Comparison of ENCODE assay signal across 12 cellular contexts in the genomic region with DNA sequence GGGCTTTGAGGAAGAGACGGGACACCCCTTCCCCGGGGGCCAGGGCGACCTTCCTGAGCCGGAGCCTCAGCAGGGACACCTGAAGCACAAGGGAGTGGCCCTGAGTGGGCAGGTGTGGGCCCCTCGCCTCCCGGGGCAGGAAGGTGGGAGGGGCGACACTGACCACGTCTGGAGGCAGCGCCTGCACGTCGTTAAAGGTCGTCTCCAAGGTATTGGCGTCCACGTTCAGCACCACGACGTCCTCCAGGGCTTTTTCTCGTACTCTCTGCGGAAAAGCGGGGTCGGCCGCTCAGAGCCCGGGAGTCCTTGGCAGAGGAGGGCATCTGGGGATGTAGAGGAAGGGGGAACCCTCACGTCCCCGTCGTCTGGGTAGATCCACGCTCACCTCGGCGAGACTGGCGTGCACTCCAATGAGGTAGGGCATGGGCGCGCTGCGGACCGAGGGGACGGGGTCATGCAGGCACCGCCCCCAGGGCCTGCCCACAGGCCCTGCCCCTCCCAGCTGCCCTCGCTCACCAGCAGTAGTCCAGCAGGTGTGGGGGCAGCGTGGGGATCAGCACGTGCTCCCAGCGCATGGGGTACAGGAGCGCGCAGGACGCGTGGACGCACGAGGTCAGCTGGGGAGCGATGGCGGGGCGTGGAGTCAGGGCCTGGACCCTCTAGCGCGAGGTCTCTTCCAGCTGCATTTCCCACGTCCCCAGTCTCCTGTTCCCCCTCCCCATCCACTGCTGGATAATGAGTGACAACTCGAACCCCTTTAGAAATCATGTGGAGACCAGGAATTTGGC. TPM values are rescaled to one million over a fixed set of nuclear protein-coding genes. Genes with fewer than 3 reads are reported as not detected.
DNase-seq lines count a peak whose midpoint lies in the region; ATAC-seq, FAIRE-seq and TF ChIP-seq lines count a peak whose summit lies in the region.
"Had no signal": no experiment of that assay in that cellular context is flagged by ENCODE, and none has a peak within 500 bp of the region (broad histone marks: within the 10 kb centered on the region; RNA-seq: fewer than 3 reads in every experiment).

No MANE protein-coding gene starts in this region.

- no peaks in the 10 kb centered on the region for H4K20me1 ChIP-seq in K562 (replicated peaks; ENCODE audit: control insufficient read depth, insufficient read depth, low read length)

- H3K9me3 ChIP-seq in HUES64 (ENCODE audit: insufficient read depth, low read depth, low read length) (no peaks in the 10 kb centered on the region), K562 (replicated peaks; ENCODE audit: control insufficient read depth, insufficient read depth, low read depth, low read length) (0 out of 2 replicates have a peak, but pooled peaks cover 2% of the 10 kb centered on the region), ascending aorta (no peaks in the 10 kb centered on the region)

- H3K4me3 ChIP-seq in HUES64 (ENCODE audit: low read length) (peak overlapping the region; percentile 59), K562 (no peak overlapping the region), rectal smooth muscle tissue (ENCODE audit: low read length) (peak overlapping the region; percentile 41), ascending aorta (no peak overlapping the region)

- intact Hi-C loops in K562 (cut with micrococcal nuclease) (no loop called here), ascending aorta (cut with DNase I) (no loop called here)

- TF ChIP-seq RAD21 in K562 (CRISPR knock-in tag; conservative IDR thresholded peaks at IDR 0.05 in 1 of 2, IDR thresholded peaks at IDR 0.05 in 1 of 2): no peak

- peak overlapping the region; percentile 15; the same call in 1 of the 2 replicates for H3K9ac ChIP-seq in HUES64 (ENCODE audit: low read depth, low read length)
- H3K9ac ChIP-seq in K562 (ENCODE audit: insufficient read depth in 1 of 2, low read depth in 2 of 2, low read length in 2 of 2): no peak overlapping the region
- H3K9ac ChIP-seq in rectal smooth muscle tissue (ENCODE audit: low read length): no peak overlapping the region

- ATAC-seq in K562: no peak
- ATAC-seq in GM21576 (IDR thresholded peaks at IDR 0.05; ENCODE audit: unreplicated experiment): no peak

- no peak for TF ChIP-seq POLR2A in K562 (conservative IDR thresholded peaks at IDR 0.05)

- H2AFZ ChIP-seq in K562 (ENCODE audit: low read depth, low read length): no peak overlapping the region

- H3K4me2 ChIP-seq in K562 (ENCODE audit: insufficient read depth, low read length): peak overlapping the region; percentile 63; the same call in 1 of the 2 replicates

- H3K79me2 ChIP-seq in K562 (ENCODE audit: control insufficient read depth, insufficient read depth, low read length): no peaks in the 10 kb centered on the region

- CTCF ChIA-PET in K562 (lab: Yijun Ruan, JAX; ENCODE audit: low intra/inter-chr PET ratio): no interaction called here

- WGBS in HUES64: 7% methylated on average over 52 of the region's 52 CpGs
- WGBS in K562 (ENCODE audit: insufficient coverage, low coverage, missing lambda C conversion rate): 75% methylated on average over 44 of the region's 52 CpGs

- POLR2A ChIA-PET in K562 (lab: Yijun Ruan, JAX): interaction anchor here (0.6 to 1.0 kb wide), 4 partner anchors 10 to 57 kb away, joined by 3 to 6 read pairs (median 4); a partner anchor contains a TSS

- peaks cover 26% of the 10 kb centered on the region for H3K27me3 ChIP-seq in HUES64 (ENCODE audit: insufficient read depth, low read length)
- no peaks in the 10 kb centered on the region for H3K27me3 ChIP-seq in K562 (ENCODE audit: control insufficient read depth in 2 of 2, insufficient read depth in 2 of 2, low read length in 2 of 2)
- H3K27me3 ChIP-seq in rectal smooth muscle tissue (ENCODE audit: control insufficient read depth, insufficient read depth, low read length): peaks cover 18% of the 10 kb centered on the region
- peaks cover 11% of the 10 kb centered on the region for H3K27me3 ChIP-seq in ascending aorta

- H3K27ac ChIP-seq in HUES64 (ENCODE audit: low read depth, low read length): no peak overlapping the region
- no peak overlapping the region for H3K27ac ChIP-seq in K562 (ENCODE audit: extremely low read depth, low read depth, low read length)
- no peak overlapping the region for H3K27ac ChIP-seq in rectal smooth muscle tissue (ENCODE audit: low read depth, low read length)
- no peak overlapping the region for H3K27ac ChIP-seq in ascending aorta
- H3K27ac ChIP-seq: WERI-Rb-1 had no signal

- no peaks in the 10 kb centered on the region for H3K9me1 ChIP-seq in K562 (ENCODE audit: control insufficient read depth, insufficient read depth, low read length)

- DNase-seq in K562 (ENCODE audit: extremely low read depth in 1 of 4, low spot score in 3 of 4) (no peak), iPS-NIHi7 (ENCODE audit: extremely low spot score) (peak; percentile 38), ascending aorta (ENCODE audit: low spot score in 2 of 2) (no peak), NOMO-1 treated with dmso at 0.1 percent for 144 hours (lab: John Stamatoyannopoulos, UW; ENCODE audit: unreplicated experiment) (no peak)
- DNase-seq in activated CD8-positive, alpha-beta memory T cell treated with anti-CD3 and anti-CD28 coated beads, Interleukin-2, amount 50 U/mL, for 4 hours: no peak
- DNase-seq: amniotic stem cell, WERI-Rb-1 had no signal

- BruUV-seq in K562 (replicated peaks; lab: Mats Ljungman, UMichigan): no TSS peak

- no peak for TF ChIP-seq EP300 in K562 (IDR thresholded peaks at IDR 0.05; ENCODE audit: low read length)

- TF ChIP-seq CTCF in K562 (IDR thresholded peaks at IDR 0.05 in 2 of 3, conservative IDR thresholded peaks at IDR 0.05 in 1 of 3; ENCODE audit: insufficient read depth in 2 of 3, low read depth in 1 of 3, low read length in 3 of 3) (no peak), ascending aorta (IDR thresholded peaks at IDR 0.05) (no peak)

- H3K36me3 ChIP-seq in HUES64 (ENCODE audit: insufficient read depth, low read length) (no peaks in the 10 kb centered on the region), K562 (ENCODE audit: control insufficient read depth, insufficient read depth, low read length) (no peaks in the 10 kb centered on the region), rectal smooth muscle tissue (ENCODE audit: control insufficient read depth, insufficient read depth, low read length) (no peaks in the 10 kb centered on the region), ascending aorta (no peaks in the 10 kb centered on the region)
- H3K36me3 ChIP-seq: WERI-Rb-1 had no signal

- H3K4me1 ChIP-seq in HUES64 (ENCODE audit: insufficient read depth, low read length): no peaks in the 10 kb centered on the region
- H3K4me1 ChIP-seq in K562 (replicated peaks in 1 of 2; ENCODE audit: control insufficient read depth in 2 of 2, insufficient read depth in 2 of 2, low read length in 2 of 2): peaks cover 6 to 24% of the 10 kb centered on the region in 2 experiments; a peak in 4 of 5 replicates
- no peaks in the 10 kb centered on the region for H3K4me1 ChIP-seq in rectal smooth muscle tissue (ENCODE audit: control insufficient read depth, insufficient read depth, low read length)
- no peaks in the 10 kb centered on the region for H3K4me1 ChIP-seq in ascending aorta

- no peak for FAIRE-seq in K562 (lab: Jason Lieb, UNC)
- FAIRE-seq: RCC 7860 had no signal

- in situ Hi-C loops in K562 (cut with MboI): no loop called here

RNA-seq across cellular contexts. Expression of a gene that starts 6.1 kb away (rescaled TPM):
- polyA plus RNA-seq in HUES64 (2013, experiment 1 of 2): 1.00 TPM
- 1.8 TPM for polyA plus RNA-seq in HUES64 (2013, experiment 2 of 2)
- total RNA-seq in K562 (2011; cell fraction: chromatin; rRNA removed; ENCODE audit: low replicate concordance): 0.69 TPM in 2 replicates
- 0.39 and 0.67 TPM in 2 replicates for total RNA-seq in K562 (2011; cell fraction: nucleolus; rRNA removed)
- 0.37 TPM in 1 of 2 replicates, not detected in the other for total RNA-seq in K562 (2011; cell fraction: nucleoplasm; rRNA removed)
- total RNA-seq in K562 (2014; rRNA removed): 0.09 and 0.16 TPM in 2 replicates
- 0.18 TPM in 1 of 2 replicates, not detected in the other for total RNA-seq in K562 (2014; rRNA removed; fragmentation: Illumina TruSeq; extraction: Trizol)
- total RNA-seq in K562 (2015; rRNA removed; fragmentation: Illumina TruSeq; extraction: Trizol): 0.15 and 0.43 TPM in 2 replicates
- total RNA-seq in K562 (2021): 0.49 and 0.78 TPM in 2 replicates
- polyA plus RNA-seq in K562 (2011; rRNA removed): 0.29 and 1.1 TPM in 2 replicates
- polyA plus RNA-seq in K562 (2011; cell fraction: cytosol; rRNA removed): 0.54 and 0.91 TPM in 2 replicates
- polyA plus RNA-seq in K562 (2011; cell fraction: nucleus; rRNA removed): 2.0 and 3.1 TPM in 2 replicates
- 0.68 and 1.4 TPM in 2 replicates for polyA plus RNA-seq in K562 (2012)
- 0.33 and 0.34 TPM in 2 replicates for polyA plus RNA-seq in K562 (2014; fragmentation: Illumina TruSeq; extraction: Trizol)
- under 1 TPM in 1 of 2 experiments, not detected in 1; 0.03 TPM for polyA plus RNA-seq in K562 (2014; fragmentation: Nextera tagmentation; extraction: Ambion mirVana)
- polyA plus RNA-seq in K562 (2014; rRNA removed): 0.19 and 1.2 TPM in 2 replicates
- 0.09 TPM in 1 of 2 replicates, not detected in the other for polyA minus RNA-seq in K562 (2011; rRNA and poly(A)+ RNA removed)
- not detected in 2 replicates for polyA minus RNA-seq in K562 (2011; cell fraction: cytosol; rRNA and poly(A)+ RNA removed)
- polyA minus RNA-seq in K562 (2011; cell fraction: nucleus; rRNA and poly(A)+ RNA removed): 0.27 and 0.78 TPM in 2 replicates
- 24.4 TPM for total RNA-seq in ascending aorta
- total RNA-seq: LHCN-M2 had no signal

RNA-seq across cellular contexts. Expression of a gene that starts 11.4 kb away (rescaled TPM):
- polyA plus RNA-seq in HUES64 (2013, experiment 1 of 2): 11.3 TPM
- 7.9 TPM for polyA plus RNA-seq in HUES64 (2013, experiment 2 of 2)
- 0.21 TPM in 1 of 2 replicates, not detected in the other for total RNA-seq in K562 (2011; cell fraction: chromatin; rRNA removed; ENCODE audit: low replicate concordance)
- not detected in 2 replicates for total RNA-seq in K562 (2011; cell fraction: nucleolus; rRNA removed)
- total RNA-seq in K562 (2011; cell fraction: nucleoplasm; rRNA removed): not detected in 2 replicates
- total RNA-seq in K562 (2014; rRNA removed): 0.57 TPM in 1 of 2 replicates, not detected in the other
- not detected in 2 replicates for total RNA-seq in K562 (2014; rRNA removed; fragmentation: Illumina TruSeq; extraction: Trizol)
- total RNA-seq in K562 (2015; rRNA removed; fragmentation: Illumina TruSeq; extraction: Trizol): not detected in 2 replicates
- total RNA-seq in K562 (2021): 0.49 and 0.65 TPM in 2 replicates
- polyA plus RNA-seq in K562 (2011; rRNA removed): 0.11 TPM in 1 of 2 replicates, not detected in the other
- polyA plus RNA-seq in K562 (2011; cell fraction: cytosol; rRNA removed): 0.18 TPM in 1 of 2 replicates, not detected in the other
- polyA plus RNA-seq in K562 (2011; cell fraction: nucleus; rRNA removed): 0.17 TPM in 1 of 2 replicates, not detected in the other
- polyA plus RNA-seq in K562 (2012): 0.13 and 0.15 TPM in 2 replicates
- not detected in 2 replicates for polyA plus RNA-seq in K562 (2014; fragmentation: Illumina TruSeq; extraction: Trizol)
- polyA plus RNA-seq in K562 (2014; fragmentation: Nextera tagmentation; extraction: Ambion mirVana): not detected
- polyA plus RNA-seq in K562 (2014; rRNA removed): 0.18 TPM in 1 of 2 replicates, not detected in the other
- polyA minus RNA-seq in K562 (2011; rRNA and poly(A)+ RNA removed): not detected in 2 replicates
- not detected in 2 replicates for polyA minus RNA-seq in K562 (2011; cell fraction: cytosol; rRNA and poly(A)+ RNA removed)
- polyA minus RNA-seq in K562 (2011; cell fraction: nucleus; rRNA and poly(A)+ RNA removed): not detected in 2 replicates
- not detected for total RNA-seq in ascending aorta
- total RNA-seq: LHCN-M2 had no signal

RNA-seq across cellular contexts. Expression of a gene that starts 15.9 kb away (rescaled TPM):
- 39.8 TPM for polyA plus RNA-seq in HUES64 (2013, experiment 1 of 2)
- polyA plus RNA-seq in HUES64 (2013, experiment 2 of 2): 48.6 TPM
- total RNA-seq in K562 (2011; cell fraction: chromatin; rRNA removed; ENCODE audit: low replicate concordance): 29.1 and 59.8 TPM in 2 replicates
- total RNA-seq in K562 (2011; cell fraction: nucleolus; rRNA removed): 30.5 and 33.7 TPM in 2 replicates
- 23.0 and 27.6 TPM in 2 replicates for total RNA-seq in K562 (2011; cell fraction: nucleoplasm; rRNA removed)
- total RNA-seq in K562 (2014; rRNA removed): 40.4 and 57.2 TPM in 2 replicates
- total RNA-seq in K562 (2014; rRNA removed; fragmentation: Illumina TruSeq; extraction: Trizol): 26.2 and 26.6 TPM in 2 replicates
- total RNA-seq in K562 (2015; rRNA removed; fragmentation: Illumina TruSeq; extraction: Trizol): 25.8 and 26.0 TPM in 2 replicates
- 72.0 and 75.1 TPM in 2 replicates for total RNA-seq in K562 (2021)
- polyA plus RNA-seq in K562 (2011; rRNA removed): 18.7 and 20.9 TPM in 2 replicates
- polyA plus RNA-seq in K562 (2011; cell fraction: cytosol; rRNA removed): 26.3 and 40.4 TPM in 2 replicates
- 29.0 and 43.3 TPM in 2 replicates for polyA plus RNA-seq in K562 (2011; cell fraction: nucleus; rRNA removed)
- 50.5 and 59.9 TPM in 2 replicates for polyA plus RNA-seq in K562 (2012)
- 64.3 and 70.5 TPM in 2 replicates for polyA plus RNA-seq in K562 (2014; fragmentation: Illumina TruSeq; extraction: Trizol)
- polyA plus RNA-seq in K562 (2014; fragmentation: Nextera tagmentation; extraction: Ambion mirVana): 1 to 10 TPM; 6.1 to 6.5 TPM
- 44.3 and 47.5 TPM in 2 replicates for polyA plus RNA-seq in K562 (2014; rRNA removed)
- polyA minus RNA-seq in K562 (2011; rRNA and poly(A)+ RNA removed): 11.8 and 15.9 TPM in 2 replicates
- 43.9 and 56.2 TPM in 2 replicates for polyA minus RNA-seq in K562 (2011; cell fraction: cytosol; rRNA and poly(A)+ RNA removed)
- 8.1 and 11.1 TPM in 2 replicates for polyA minus RNA-seq in K562 (2011; cell fraction: nucleus; rRNA and poly(A)+ RNA removed)
- total RNA-seq in ascending aorta: 56.5 TPM

RNA-seq across cellular contexts. Expression of a gene that starts 26.6 kb away (rescaled TPM):
- polyA plus RNA-seq in HUES64 (2013, experiment 1 of 2): 7.4 TPM
- 10.7 TPM for polyA plus RNA-seq in HUES64 (2013, experiment 2 of 2)
- 0.95 and 1.9 TPM in 2 replicates for total RNA-seq in K562 (2011; cell fraction: chromatin; rRNA removed; ENCODE audit: low replicate concordance)
- 1.3 and 1.7 TPM in 2 replicates for total RNA-seq in K562 (2011; cell fraction: nucleolus; rRNA removed)
- 1.5 and 2.5 TPM in 2 replicates for total RNA-seq in K562 (2011; cell fraction: nucleoplasm; rRNA removed)
- total RNA-seq in K562 (2014; rRNA removed): 1.0 and 1.5 TPM in 2 replicates
- total RNA-seq in K562 (2014; rRNA removed; fragmentation: Illumina TruSeq; extraction: Trizol): 0.26 and 0.44 TPM in 2 replicates
- total RNA-seq in K562 (2015; rRNA removed; fragmentation: Illumina TruSeq; extraction: Trizol): 0.62 and 0.68 TPM in 2 replicates
- 6.2 and 7.0 TPM in 2 replicates for total RNA-seq in K562 (2021)
- polyA plus RNA-seq in K562 (2011; rRNA removed): 0.75 and 0.81 TPM in 2 replicates
- polyA plus RNA-seq in K562 (2011; cell fraction: cytosol; rRNA removed): 2.2 and 3.2 TPM in 2 replicates
- polyA plus RNA-seq in K562 (2011; cell fraction: nucleus; rRNA removed): 0.86 and 1.5 TPM in 2 replicates
- polyA plus RNA-seq in K562 (2012): 5.6 and 11.4 TPM in 2 replicates
- 2.9 and 3.9 TPM in 2 replicates for polyA plus RNA-seq in K562 (2014; fragmentation: Illumina TruSeq; extraction: Trizol)
- polyA plus RNA-seq in K562 (2014; fragmentation: Nextera tagmentation; extraction: Ambion mirVana): under 1 TPM; 0.14 to 0.15 TPM
- 1.7 TPM in 2 replicates for polyA plus RNA-seq in K562 (2014; rRNA removed)
- polyA minus RNA-seq in K562 (2011; rRNA and poly(A)+ RNA removed): 0.51 and 1.4 TPM in 2 replicates
- polyA minus RNA-seq in K562 (2011; cell fraction: cytosol; rRNA and poly(A)+ RNA removed): 8.2 and 9.8 TPM in 2 replicates
- polyA minus RNA-seq in K562 (2011; cell fraction: nucleus; rRNA and poly(A)+ RNA removed): 0.81 and 2.2 TPM in 2 replicates
- total RNA-seq in ascending aorta: 0.75 TPM
- total RNA-seq: LHCN-M2 had no signal

RNA-seq across cellular contexts. Expression of a gene that starts 42.0 kb away (rescaled TPM):
- polyA plus RNA-seq in HUES64 (2013, experiment 1 of 2): 0.30 TPM
- 0.25 TPM for polyA plus RNA-seq in HUES64 (2013, experiment 2 of 2)
- 1.6 and 2.4 TPM in 2 replicates for total RNA-seq in K562 (2011; cell fraction: chromatin; rRNA removed; ENCODE audit: low replicate concordance)
- total RNA-seq in K562 (2011; cell fraction: nucleolus; rRNA removed): 1.4 and 1.8 TPM in 2 replicates
- 1.9 and 2.8 TPM in 2 replicates for total RNA-seq in K562 (2011; cell fraction: nucleoplasm; rRNA removed)
- total RNA-seq in K562 (2014; rRNA removed) (0.94 and 1.00 TPM in 2 replicates), K562 (2014; rRNA removed; fragmentation: Illumina TruSeq; extraction: Trizol) (1.1 and 1.6 TPM in 2 replicates), K562 (2015; rRNA removed; fragmentation: Illumina TruSeq; extraction: Trizol) (1.2 and 1.6 TPM in 2 replicates), K562 (2021) (4.2 and 4.6 TPM in 2 replicates), ascending aorta (not detected)
- polyA plus RNA-seq in K562 (2011; rRNA removed) (3.3 and 6.5 TPM in 2 replicates), K562 (2014; fragmentation: Illumina TruSeq; extraction: Trizol) (2.0 and 4.7 TPM in 2 replicates), K562 (2014; fragmentation: Nextera tagmentation; extraction: Ambion mirVana) (under 1 TPM; 0.08 to 0.24 TPM), K562 (2014; rRNA removed) (4.0 and 6.7 TPM in 2 replicates)
- 6.1 and 6.3 TPM in 2 replicates for polyA plus RNA-seq in K562 (2011; cell fraction: cytosol; rRNA removed)
- 3.6 and 4.5 TPM in 2 replicates for polyA plus RNA-seq in K562 (2011; cell fraction: nucleus; rRNA removed)
- polyA plus RNA-seq in K562 (2012): 3.6 TPM in 2 replicates
- polyA minus RNA-seq in K562 (2011; rRNA and poly(A)+ RNA removed): 0.54 and 0.77 TPM in 2 replicates
- polyA minus RNA-seq in K562 (2011; cell fraction: cytosol; rRNA and poly(A)+ RNA removed): 0.76 and 2.5 TPM in 2 replicates
- 0.27 and 0.67 TPM in 2 replicates for polyA minus RNA-seq in K562 (2011; cell fraction: nucleus; rRNA and poly(A)+ RNA removed)
- total RNA-seq: LHCN-M2 had no signal

Comparison
In these comparisons a context has a peak if more than half of its experiments do, and no peak if none do; other contexts are left out.
1. H3K4me3 ChIP-seq: peak in HUES64 (single experiment) and rectal smooth muscle tissue (single experiment); none in K562 (single experiment) and ascending aorta (0 of 2).
2. RNA of a gene that starts 6.1 kb away (total RNA-seq): 24.4 TPM in ascending aorta (single experiment); 0.09 to 0.78 TPM in K562; every median in the first group is over 10 times any median in the second.